23 cellular contexts compared by ENCODE assay signal in genomic region chr18:1680108-1680507, GRCh38.
"Had no signal": no experiment of that assay in that cellular context is flagged by ENCODE, and none has a peak within 500 bp of the region (broad histone marks: within the 10 kb centered on the region; RNA-seq: fewer than 3 reads in every experiment).

No MANE protein-coding gene starts in this region.

- H3K9me3 ChIP-seq: colonic mucosa, esophagus muscularis mucosa, esophagus squamous epithelium, gastrocnemius medialis, gastroesophageal sphincter, heart left ventricle, heart right ventricle had no signal

- DNase-seq: colonic mucosa; cortex of kidney; dermis blood vessel endothelial cell; dorsolateral prefrontal cortex; effector CD4-positive, alpha-beta T cell; effector CD8-positive, alpha-beta T cell; effector memory CD4-positive, alpha-beta T cell; effector memory CD8-positive, alpha-beta T cell; endodermal cell; erythroblast; esophagus squamous epithelium; foreskin fibroblast; foreskin keratinocyte; foreskin melanocyte; gastrocnemius medialis; glutamatergic neuron; head of caudate nucleus; heart left ventricle; heart right ventricle had no signal

- H3K36me3 ChIP-seq: colonic mucosa, esophagus muscularis mucosa, esophagus squamous epithelium, gastrocnemius medialis, gastroesophageal sphincter, heart left ventricle had no signal

- H3K4me3 ChIP-seq: colonic mucosa, coronary artery, dorsolateral prefrontal cortex, esophagus muscularis mucosa, esophagus squamous epithelium, gastrocnemius medialis, gastroesophageal sphincter, heart left ventricle, heart right ventricle had no signal

- H3K27ac ChIP-seq: colonic mucosa, coronary artery, dorsolateral prefrontal cortex, epithelial cell of prostate, esophagus muscularis mucosa, esophagus squamous epithelium, foreskin keratinocyte, gastrocnemius medialis, gastroesophageal sphincter, heart left ventricle, heart right ventricle had no signal

- H3K27me3 ChIP-seq: colonic mucosa, dorsolateral prefrontal cortex, esophagus muscularis mucosa, esophagus squamous epithelium, foreskin keratinocyte, gastrocnemius medialis, gastroesophageal sphincter, heart left ventricle, heart right ventricle had no signal
